Comparison of ENCODE assay signal across 19 cellular contexts in the genomic region with DNA sequence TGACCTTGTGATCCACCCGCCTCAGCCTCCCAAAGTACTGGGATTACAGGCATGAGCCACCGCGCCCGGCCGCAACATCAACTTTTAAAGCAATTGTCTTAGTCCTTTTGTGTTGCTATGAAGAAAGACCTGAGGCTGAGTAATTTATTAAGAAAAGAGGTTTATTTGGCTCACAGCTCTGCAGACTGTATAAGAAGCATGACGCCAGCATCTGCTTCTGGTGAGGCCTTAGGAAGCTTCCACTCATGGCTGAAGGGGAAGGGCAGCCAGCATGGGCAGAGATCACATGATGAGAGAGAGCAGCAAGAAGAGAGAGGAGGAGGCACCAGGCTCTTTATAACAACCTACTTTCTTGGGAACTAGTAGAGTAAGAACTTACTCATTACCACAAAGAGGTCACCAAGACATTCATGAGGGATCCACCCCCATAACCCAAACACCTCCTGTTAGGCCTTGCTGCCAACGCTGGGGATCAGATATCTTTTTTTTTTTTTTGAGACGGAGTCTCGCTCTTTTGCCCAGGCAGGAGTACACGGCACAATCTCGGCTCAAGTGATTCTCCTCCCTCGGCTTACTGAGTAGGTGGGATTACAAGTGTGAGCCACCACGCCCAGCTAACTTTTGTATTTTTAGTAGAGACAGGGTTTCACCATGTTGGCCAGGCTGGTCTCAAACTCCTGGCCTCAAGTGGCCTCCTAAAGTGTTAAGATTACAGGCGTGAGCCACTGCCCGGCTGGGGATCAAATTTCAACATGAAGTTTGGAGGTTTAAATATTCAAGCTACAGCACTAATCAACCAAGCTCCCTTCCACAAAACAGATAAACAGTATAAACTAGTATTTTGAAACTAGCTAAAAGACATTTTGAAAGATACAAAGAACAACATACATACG. TPM values are rescaled to one million over a fixed set of nuclear protein-coding genes. Genes with fewer than 3 reads are reported as not detected.
DNase-seq lines count a peak whose midpoint lies in the region; ATAC-seq and TF ChIP-seq lines count a peak whose summit lies in the region.
"Had no signal": no experiment of that assay in that cellular context is flagged by ENCODE, and none has a peak within 500 bp of the region (broad histone marks: within the 10 kb centered on the region; RNA-seq: fewer than 3 reads in every experiment).

No MANE protein-coding gene starts in this region.

- peak overlapping the region; percentile 68 for H3K27ac ChIP-seq in hepatocyte
- H3K27ac ChIP-seq: gastroesophageal sphincter, PC-9, thoracic aorta, VCaP had no signal

- 88% methylated on average over 16 of the region's 16 CpGs for WGBS in hepatocyte (ENCODE audit: low lambda C conversion rate, missing lambda C conversion rate)

- H3K9me3 Mint-ChIP-seq in activated naive CD4-positive, alpha-beta T cell treated with anti-CD3 and anti-CD28 coated beads, Interleukin-2, amount 50 U/mL, for 72 hours = peaks cover 0 to 4% of the 10 kb centered on the region in 2 donors
- H3K9me3 Mint-ChIP-seq in mesothelial cell of epicardium = peaks cover 4% of the 10 kb centered on the region
- H3K9me3 Mint-ChIP-seq: nephron had no signal

- no peaks in the 10 kb centered on the region for H4K20me1 ChIP-seq in hepatocyte (ENCODE audit: insufficient read depth, poor library complexity, severe bottlenecking)

- H3K27me3 Mint-ChIP-seq in mesothelial cell of epicardium (ENCODE audit: low read depth) = no peaks in the 10 kb centered on the region

- ATAC-seq in activated naive CD4-positive, alpha-beta T cell treated with anti-CD3 and anti-CD28 coated beads, Interleukin-2, amount 50 U/mL, for 72 hours = peak; percentile 53 to 67
- ATAC-seq in stimulated activated naive CD8-positive, alpha-beta T cell treated with anti-CD3 and anti-CD28 coated beads, Interleukin-15, Interleukin-2, amounts not matched to agents 100 U/mL and 50 U/mL, for 24 hours = peak; percentile 70
- no peak for ATAC-seq in HG03196 (IDR thresholded peaks at IDR 0.05; ENCODE audit: unreplicated experiment)
- ATAC-seq in HG02884 (IDR thresholded peaks at IDR 0.05; ENCODE audit: unreplicated experiment) = no peak
- ATAC-seq: gastroesophageal sphincter, SK-N-SH treated with all-trans-retinoic acid at 6 μM for 48 hours had no signal

- H3K36me3 ChIP-seq in hepatocyte (replicated peaks; ENCODE audit: insufficient read depth, low read depth) = no peaks in the 10 kb centered on the region
- H3K36me3 ChIP-seq: gastroesophageal sphincter, thoracic aorta had no signal

- peaks cover 6% of the 10 kb centered on the region for H3K4me1 Mint-ChIP-seq in mesothelial cell of epicardium

- no peaks in the 10 kb centered on the region for H3K9me2 ChIP-seq in hepatocyte (replicated peaks; ENCODE audit: insufficient read depth)

- no peak overlapping the region for H3K4me2 ChIP-seq in hepatocyte
- H3K4me2 ChIP-seq: PC-9 had no signal

- peak overlapping the region in 1 of 2 donors; percentile 22 for H3K27ac Mint-ChIP-seq in activated naive CD4-positive, alpha-beta T cell treated with anti-CD3 and anti-CD28 coated beads, Interleukin-2, amount 50 U/mL, for 72 hours
- no peak overlapping the region for H3K27ac Mint-ChIP-seq in mesothelial cell of epicardium
- H3K27ac Mint-ChIP-seq: nephron had no signal

- no peak for DNase-seq in activated naive CD4-positive, alpha-beta T cell treated with anti-CD3 and anti-CD28 coated beads, Interleukin-2, amount 50 U/mL, for 72 hours (ENCODE audit: low spot score in 2 of 2)
- no peak for DNase-seq in activated naive CD4-positive, alpha-beta T cell (lab: John Stamatoyannopoulos, UW)
- DNase-seq in RPMI7951 (ENCODE audit: low read depth) = peak; percentile 13
- no peak for DNase-seq in hepatocyte (ENCODE audit: low spot score)
- DNase-seq in stimulated activated naive CD8-positive, alpha-beta T cell treated with anti-CD3 and anti-CD28 coated beads, Interleukin-15, Interleukin-2, amounts not matched to agents 100 U/mL and 50 U/mL, for 24 hours = no peak
- no peak for DNase-seq in mesothelial cell of epicardium (ENCODE audit: low spot score in 2 of 2, unreplicated experiment in 2 of 2)
- DNase-seq: amniotic stem cell, Karpas-422, NCI-H1694 treated with DMSO at 0.1 percent for 48 hours, NCI-H526, PC-9, retina had no signal

- no peak overlapping the region for H3K4me3 Mint-ChIP-seq in mesothelial cell of epicardium
- H3K4me3 Mint-ChIP-seq: nephron had no signal

- no peaks in the 10 kb centered on the region for H3K36me3 Mint-ChIP-seq in activated naive CD4-positive, alpha-beta T cell treated with anti-CD3 and anti-CD28 coated beads, Interleukin-2, amount 50 U/mL, for 72 hours
- no peaks in the 10 kb centered on the region for H3K36me3 Mint-ChIP-seq in mesothelial cell of epicardium

- H3K79me2 ChIP-seq in hepatocyte = no peaks in the 10 kb centered on the region

- no peak for TF ChIP-seq CTCF in hepatocyte (IDR thresholded peaks at IDR 0.05; ENCODE audit: poor library complexity)
- TF ChIP-seq CTCF in mesothelial cell of epicardium (IDR thresholded peaks at IDR 0.05; ENCODE audit: unreplicated experiment) = no peak

- H3K27me3 ChIP-seq in hepatocyte = no peaks in the 10 kb centered on the region
- H3K27me3 ChIP-seq: gastroesophageal sphincter had no signal

- H2AFZ ChIP-seq in hepatocyte = no peak overlapping the region
- H2AFZ ChIP-seq: PC-9 had no signal

- peaks cover 7% of the 10 kb centered on the region for H3K4me1 ChIP-seq in hepatocyte (ENCODE audit: insufficient read depth)

- no peaks in the 10 kb centered on the region for H3K9me3 ChIP-seq in hepatocyte (ENCODE audit: low read depth)
- H3K9me3 ChIP-seq: gastroesophageal sphincter, thoracic aorta had no signal

- H3K4me3 ChIP-seq in hepatocyte = no peak overlapping the region
- H3K4me3 ChIP-seq: gastroesophageal sphincter, PC-9, thoracic aorta had no signal

RNA-seq across cellular contexts. Expression of gene GPT2, which starts 21.4 kb away (rescaled TPM):
- total RNA-seq in activated naive CD4-positive, alpha-beta T cell treated with anti-CD3 and anti-CD28 coated beads, Interleukin-2, amount 50 U/mL, for 72 hours = 10 to 100 TPM in 1 of 2 donors, 1 to 10 TPM in 1; 4.6 to 11.1 TPM
- total RNA-seq in RPMI7951 (2014; rRNA removed; shearing (Covaris generic)) = 6.8 and 8.3 TPM in 2 replicates
- 37.4 and 41.0 TPM in 2 replicates for total RNA-seq in hepatocyte
- polyA plus RNA-seq in hepatocyte = 38.9 and 51.3 TPM in 2 replicates
- total RNA-seq in mesothelial cell of epicardium = 28.0 to 35.0 TPM (median 30.6 TPM) in 3 replicates

RNA-seq across cellular contexts. Expression of gene C16orf87, which starts 31.8 kb away (rescaled TPM):
- 10 to 100 TPM; 15.8 to 15.9 TPM for total RNA-seq in activated naive CD4-positive, alpha-beta T cell treated with anti-CD3 and anti-CD28 coated beads, Interleukin-2, amount 50 U/mL, for 72 hours
- 10.8 and 11.8 TPM in 2 replicates for total RNA-seq in RPMI7951 (2014; rRNA removed; shearing (Covaris generic))
- 25.1 and 31.9 TPM in 2 replicates for total RNA-seq in hepatocyte
- polyA plus RNA-seq in hepatocyte = 24.9 and 27.5 TPM in 2 replicates
- total RNA-seq in mesothelial cell of epicardium = 28.2 to 29.5 TPM (median 28.6 TPM) in 3 replicates

Comparison
In these comparisons a context has a peak if more than half of its experiments do, and no peak if none do; other contexts are left out.
1. ATAC-seq: peak in activated naive CD4-positive, alpha-beta T cell treated with anti-CD3 and anti-CD28 coated beads, Interleukin-2, amount 50 U/mL, for 72 hours (2 of 2) and stimulated activated naive CD8-positive, alpha-beta T cell treated with anti-CD3 and anti-CD28 coated beads, Interleukin-15, Interleukin-2, amounts not matched to agents 100 U/mL and 50 U/mL, for 24 hours (single experiment); none in HG03196 (single experiment) and HG02884 (single experiment).